Comparison of ENCODE assay signal across 19 cellular contexts in the genomic region with DNA sequence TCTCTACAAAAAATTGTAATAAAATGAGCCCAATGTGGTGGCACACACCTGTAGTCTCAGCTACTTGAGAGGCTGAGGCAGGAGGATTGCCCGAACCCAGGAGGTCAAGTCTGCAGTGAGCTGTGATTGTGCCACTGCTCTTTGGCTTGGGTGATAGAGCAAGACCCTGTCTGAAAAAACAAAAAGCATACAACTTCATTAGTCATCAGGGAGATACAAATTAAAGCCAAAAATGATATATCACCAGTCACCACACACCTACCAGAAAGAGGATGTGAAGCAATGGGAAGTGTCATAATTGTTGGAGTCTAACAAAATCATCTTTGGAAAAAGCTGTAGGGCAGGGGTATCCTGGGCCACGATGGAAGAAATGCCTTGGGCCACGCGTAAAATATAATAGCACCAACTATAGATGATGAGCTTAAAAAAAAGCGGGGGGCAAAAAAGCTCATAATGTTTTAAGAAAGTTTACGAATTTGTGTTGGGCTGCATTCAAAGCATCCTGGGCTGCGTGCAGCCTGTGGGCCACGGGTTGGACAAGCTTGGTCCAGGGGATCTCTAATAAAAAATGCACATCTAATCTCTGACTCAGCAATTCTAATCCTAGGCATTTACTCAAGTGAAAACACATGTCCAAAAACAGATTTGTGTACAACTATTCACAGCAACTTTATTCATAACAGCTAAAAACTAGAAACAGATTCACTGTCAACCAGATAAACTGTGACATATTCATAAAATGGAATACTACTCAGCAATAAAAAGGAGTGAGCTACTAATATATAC.
A peak's percentile ranks its signal among the peaks of the same experiment; 100 is the strongest.
DNase-seq lines count a peak whose midpoint lies in the region; ATAC-seq and TF ChIP-seq lines count a peak whose summit lies in the region.
"Had no signal": no experiment of that assay in that cellular context is flagged by ENCODE, and none has a peak within 500 bp of the region (broad histone marks: within the 10 kb centered on the region; RNA-seq: fewer than 3 reads in every experiment).

No MANE protein-coding gene starts in this region.

- 84% methylated on average over 8 of the region's 8 CpGs for WGBS in esophagus muscularis mucosa

- H3K4me3 Mint-ChIP-seq in activated CD4-positive, alpha-beta memory T cell treated with anti-CD3 and anti-CD28 coated beads for 36 hours, result no peak overlapping the region
- H3K4me3 Mint-ChIP-seq: stimulated activated effector memory CD8-positive, alpha-beta T cell treated with anti-CD3 and anti-CD28 coated beads, Interleukin-12 subunit alpha, Interleukin-12 subunit beta, amount 100 ng/mL, for 72 hours; WTC11 had no signal

- TF ChIP-seq CTCF in HFF-Myc (IDR thresholded peaks at IDR 0.05; ENCODE audit: low read depth, low read length, missing control alignments) (no peak), foreskin fibroblast (IDR thresholded peaks at IDR 0.05; ENCODE audit: low read depth, low read length) (no peak), esophagus muscularis mucosa (IDR thresholded peaks at IDR 0.05) (no peak)

- no peaks in the 10 kb centered on the region for H3K27me3 Mint-ChIP-seq in activated CD4-positive, alpha-beta memory T cell treated with anti-CD3 and anti-CD28 coated beads for 36 hours

- H3K27me3 ChIP-seq in esophagus muscularis mucosa, result no peaks in the 10 kb centered on the region
- H3K27me3 ChIP-seq: BE2C, brain microvascular endothelial cell, gastrocnemius medialis, tibial nerve had no signal

- H3K4me1 ChIP-seq in esophagus muscularis mucosa, result peaks cover 26 to 31% (median 26%) of the 10 kb centered on the region in 4 donors
- H3K4me1 ChIP-seq: BE2C had no signal

- peaks cover 3% of the 10 kb centered on the region for H3K36me3 Mint-ChIP-seq in activated CD4-positive, alpha-beta memory T cell treated with anti-CD3 and anti-CD28 coated beads for 36 hours
- H3K36me3 Mint-ChIP-seq: WTC11 had no signal

- H3K9me3 ChIP-seq in esophagus muscularis mucosa, result no peaks in the 10 kb centered on the region
- H3K9me3 ChIP-seq: BE2C, gastrocnemius medialis, tibial nerve had no signal

- POLR2A ChIA-PET in activated CD4-positive, alpha-beta memory T cell treated with anti-CD3 and anti-CD28 coated beads for 36 hours (lab: Charles Lee), result no interaction called here

- H3K27ac Mint-ChIP-seq in activated CD4-positive, alpha-beta memory T cell treated with anti-CD3 and anti-CD28 coated beads for 36 hours, result no peak overlapping the region
- H3K27ac Mint-ChIP-seq: stimulated activated effector memory CD8-positive, alpha-beta T cell treated with anti-CD3 and anti-CD28 coated beads, Interleukin-12 subunit alpha, Interleukin-12 subunit beta, amount 100 ng/mL, for 72 hours; WTC11 had no signal

- H3K4me1 Mint-ChIP-seq in activated CD4-positive, alpha-beta memory T cell treated with anti-CD3 and anti-CD28 coated beads for 36 hours (ENCODE audit: low read depth), result peaks cover 15% of the 10 kb centered on the region

- H3K9me3 Mint-ChIP-seq in activated CD4-positive, alpha-beta memory T cell treated with anti-CD3 and anti-CD28 coated beads for 36 hours, result no peaks in the 10 kb centered on the region
- H3K9me3 Mint-ChIP-seq: stimulated activated effector memory CD8-positive, alpha-beta T cell treated with anti-CD3 and anti-CD28 coated beads, Interleukin-12 subunit alpha, Interleukin-12 subunit beta, amount 100 ng/mL, for 72 hours; WTC11 had no signal

- H3K27ac ChIP-seq in esophagus muscularis mucosa (replicated peaks in 1 of 4), result no peak overlapping the region
- H3K27ac ChIP-seq: brain microvascular endothelial cell, gastrocnemius medialis, tibial nerve had no signal

- TF ChIP-seq EP300 in esophagus muscularis mucosa (IDR thresholded peaks at IDR 0.05), result no peak

- no peak for TF ChIP-seq POLR2A in esophagus muscularis mucosa (IDR thresholded peaks at IDR 0.05; ENCODE audit: low read depth)

- H3K36me3 ChIP-seq in esophagus muscularis mucosa, result peaks cover 0 to 9% (median 2%) of the 10 kb centered on the region in 4 donors
- H3K36me3 ChIP-seq: BE2C, brain microvascular endothelial cell, gastrocnemius medialis had no signal

- H3K4me3 ChIP-seq in HFF-Myc (replicated peaks; ENCODE audit: low read depth, low read length) (no peak overlapping the region), foreskin fibroblast (ENCODE audit: low read depth in 1 of 2, low read length in 2 of 2) (no peak overlapping the region), esophagus muscularis mucosa (no peak overlapping the region)
- H3K4me3 ChIP-seq: gastrocnemius medialis, tibial nerve had no signal

- ATAC-seq in SK-N-SH treated with all-trans-retinoic acid at 6 μM for 48 hours, result 0 out of 3 replicates have a peak, but pooled peaks have one; percentile 37
- ATAC-seq: gastrocnemius medialis; Panc1; sciatic nerve; stimulated activated effector memory CD8-positive, alpha-beta T cell treated with anti-CD3 and anti-CD28 coated beads, Interleukin-12 subunit alpha, Interleukin-12 subunit beta, amount 100 ng/mL, for 72 hours; WTC11 had no signal

- CTCF ChIA-PET in activated CD4-positive, alpha-beta memory T cell treated with anti-CD3 and anti-CD28 coated beads for 36 hours (lab: Charles Lee), result interaction anchor here (1.2 kb wide), 1 partner anchor 50 kb away, joined by 3 read pairs; no protein-coding TSS in a partner anchor

- intact Hi-C loops in activated CD4-positive, alpha-beta memory T cell treated with anti-CD3 and anti-CD28 coated beads for 36 hours (cut with micrococcal nuclease), result no loop called here
- intact Hi-C loops in esophagus muscularis mucosa (cut with DNase I), result no loop called here

- DNase-seq in AML-193 (lab: John Stamatoyannopoulos, UW) (peak; percentile 38 to 53), HFF-Myc (ENCODE audit: extremely low read depth, low read depth) (peak; percentile 77), foreskin fibroblast (peak; percentile 64 to 80), esophagus muscularis mucosa (ENCODE audit: extremely low spot score) (no peak)
- DNase-seq in stimulated activated CD4-positive, alpha-beta T cell treated with anti-CD3 and anti-CD28 coated beads, Interleukin-12 subunit alpha, Interleukin-12 subunit beta, amount 100 ng/mL, for 4 hours, result no peak
- DNase-seq in activated CD4-positive, alpha-beta memory T cell treated with anti-CD3 and anti-CD28 coated beads for 36 hours, result no peak
- DNase-seq in activated CD4-positive, alpha-beta T cell treated with anti-CD3 and anti-CD28 coated beads, Interleukin-2, amount 50 U/mL, for 48 hours, result no peak
- DNase-seq: BE2C; brain microvascular endothelial cell; effector CD4-positive, alpha-beta T cell; gastrocnemius medialis; mesenchymal stem cell; NCI-H524 had no signal

TF ChIP-seq in SK-N-SH treated with all-trans-retinoic acid at 6 μM for 48 hours, 23 proteins besides CTCF, POLR2A, EP300 and RAD21:
- TF ChIP-seq ESRRG (CRISPR knock-in tag; IDR thresholded peaks at IDR 0.05) (no peak), SNAI2 (CRISPR knock-in tag; IDR thresholded peaks at IDR 0.05) (no peak), ZNF70 (CRISPR knock-in tag; IDR thresholded peaks at IDR 0.05) (no peak), ZNF565 (CRISPR knock-in tag; conservative IDR thresholded peaks at IDR 0.05; ENCODE audit: low read depth) (no peak), ZFP30 (CRISPR knock-in tag; IDR thresholded peaks at IDR 0.05) (no peak), ISL1 (CRISPR knock-in tag; IDR thresholded peaks at IDR 0.05) (no peak), ZNF8 (CRISPR knock-in tag; IDR thresholded peaks at IDR 0.05) (no peak), ZFP3 (CRISPR knock-in tag; IDR thresholded peaks at IDR 0.05) (no peak)
- TF ChIP-seq, protein P1, sequence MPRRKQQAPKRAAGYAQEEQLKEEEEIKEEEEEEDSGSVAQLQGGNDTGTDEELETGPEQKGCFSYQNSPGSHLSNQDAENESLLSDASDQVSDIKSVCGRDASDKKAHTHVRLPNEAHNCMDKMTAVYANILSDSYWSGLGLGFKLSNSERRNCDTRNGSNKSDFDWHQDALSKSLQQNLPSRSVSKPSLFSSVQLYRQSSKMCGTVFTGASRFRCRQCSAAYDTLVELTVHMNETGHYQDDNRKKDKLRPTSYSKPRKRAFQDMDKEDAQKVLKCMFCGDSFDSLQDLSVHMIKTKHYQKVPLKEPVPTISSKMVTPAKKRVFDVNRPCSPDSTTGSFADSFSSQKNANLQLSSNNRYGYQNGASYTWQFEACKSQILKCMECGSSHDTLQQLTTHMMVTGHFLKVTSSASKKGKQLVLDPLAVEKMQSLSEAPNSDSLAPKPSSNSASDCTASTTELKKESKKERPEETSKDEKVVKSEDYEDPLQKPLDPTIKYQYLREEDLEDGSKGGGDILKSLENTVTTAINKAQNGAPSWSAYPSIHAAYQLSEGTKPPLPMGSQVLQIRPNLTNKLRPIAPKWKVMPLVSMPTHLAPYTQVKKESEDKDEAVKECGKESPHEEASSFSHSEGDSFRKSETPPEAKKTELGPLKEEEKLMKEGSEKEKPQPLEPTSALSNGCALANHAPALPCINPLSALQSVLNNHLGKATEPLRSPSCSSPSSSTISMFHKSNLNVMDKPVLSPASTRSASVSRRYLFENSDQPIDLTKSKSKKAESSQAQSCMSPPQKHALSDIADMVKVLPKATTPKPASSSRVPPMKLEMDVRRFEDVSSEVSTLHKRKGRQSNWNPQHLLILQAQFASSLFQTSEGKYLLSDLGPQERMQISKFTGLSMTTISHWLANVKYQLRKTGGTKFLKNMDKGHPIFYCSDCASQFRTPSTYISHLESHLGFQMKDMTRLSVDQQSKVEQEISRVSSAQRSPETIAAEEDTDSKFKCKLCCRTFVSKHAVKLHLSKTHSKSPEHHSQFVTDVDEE (CRISPR knock-in tag; IDR thresholded peaks at IDR 0.05), result no peak

Comparison
In these comparisons a context has a peak if more than half of its experiments do, and no peak if none do; other contexts are left out.
1. DNase-seq: peak in AML-193 (2 of 2), HFF-Myc (single experiment) and foreskin fibroblast (2 of 2); none in stimulated activated CD4-positive, alpha-beta T cell treated with anti-CD3 and anti-CD28 coated beads, Interleukin-12 subunit alpha, Interleukin-12 subunit beta, amount 100 ng/mL, for 4 hours (single experiment), activated CD4-positive, alpha-beta memory T cell treated with anti-CD3 and anti-CD28 coated beads for 36 hours (single experiment), esophagus muscularis mucosa (single experiment) and activated CD4-positive, alpha-beta T cell treated with anti-CD3 and anti-CD28 coated beads, Interleukin-2, amount 50 U/mL, for 48 hours (0 of 2).